22 cellular contexts compared by ENCODE assay signal in genomic region chr17:80982426-80982974, GRCh38.
"Had no signal": no experiment of that assay in that cellular context is flagged by ENCODE, and none has a peak within 500 bp of the region (broad histone marks: within the 10 kb centered on the region; RNA-seq: fewer than 3 reads in every experiment).

No MANE protein-coding gene starts in this region.

- DNase-seq: activated CD4-positive, alpha-beta T cell treated with anti-CD3 and anti-CD28 coated beads for 36 hours; activated CD4-positive, CD25-positive, alpha-beta regulatory T cell; activated CD8-positive, alpha-beta memory T cell treated with anti-CD3 and anti-CD28 coated beads, Interleukin-2, amount 10 ng/mL, durations not matched to agents 7 days and 5 days; activated CD8-positive, alpha-beta T cell treated with anti-CD3 and anti-CD28 coated beads, Interleukin-2, amount 10 ng/mL, durations not matched to agents 7 days and 5 days; activated naive CD4-positive, alpha-beta T cell; activated T-cell treated with anti-CD3 and anti-CD28 coated beads for 4 hours; activated T-cell treated with anti-CD3 and anti-CD28 coated beads, Interleukin-2, amount 50 U/mL, for 72 hours; foreskin fibroblast; head of caudate nucleus; hypothalamus; immature natural killer cell; kidney; natural killer cell; ovary; stimulated activated CD4-positive, alpha-beta T cell treated with anti-CD3 and anti-CD28 coated beads, Interleukin-2, amount 100 ng/mL, for 48 hours; T-helper 1 cell; uterus had no signal

- H3K9me3 ChIP-seq: neutrophil, ovary, right lobe of liver, thoracic aorta, uterus had no signal

- H3K27me3 ChIP-seq: ovary, right lobe of liver, uterus had no signal

- FAIRE-seq: kidney had no signal

- H3K4me1 ChIP-seq: right lobe of liver had no signal

- ATAC-seq: activated CD4-positive, alpha-beta T cell treated with anti-CD3 and anti-CD28 coated beads for 36 hours; activated CD8-positive, alpha-beta memory T cell treated with anti-CD3 and anti-CD28 coated beads, Interleukin-2, amount 10 ng/mL, durations not matched to agents 7 days and 5 days; activated CD8-positive, alpha-beta T cell treated with anti-CD3 and anti-CD28 coated beads, Interleukin-2, amount 10 ng/mL, durations not matched to agents 7 days and 5 days; activated naive CD4-positive, alpha-beta T cell treated with anti-CD3 and anti-CD28 coated beads, Interleukin-2, amount 50 U/mL, for 72 hours; activated T-cell treated with anti-CD3 and anti-CD28 coated beads, Interleukin-2, amount 50 U/mL, for 72 hours; natural killer cell had no signal

- H3K4me3 ChIP-seq: cardiac muscle cell, ovary, right lobe of liver, thoracic aorta, uterus had no signal

- H3K36me3 ChIP-seq: cardiac muscle cell, neutrophil, ovary, right lobe of liver, thoracic aorta, uterus had no signal
